Comparison of ENCODE assay signal across 10 cellular contexts in genomic region chr18:57438669-57439616, GRCh38. TPM values are rescaled to one million over a fixed set of nuclear protein-coding genes. Genes with fewer than 3 reads are reported as not detected.
DNase-seq lines count a peak whose midpoint lies in the region; TF ChIP-seq lines count a peak whose summit lies in the region.
"Had no signal": no experiment of that assay in that cellular context is flagged by ENCODE, and none has a peak within 500 bp of the region (broad histone marks: within the 10 kb centered on the region; RNA-seq: fewer than 3 reads in every experiment).

No MANE protein-coding gene starts in this region.

- H3K36me3 Mint-ChIP-seq in CD8-positive, alpha-beta memory T cell = no peaks in the 10 kb centered on the region

- peak overlapping the region in 1 of 2 donors; percentile 48 for H3K9ac ChIP-seq in liver (ENCODE audit: low read depth in 1 of 2, low read length in 2 of 2)

- peaks cover 0 to 8% (median 2%) of the 10 kb centered on the region in 5 donors for H3K9me3 Mint-ChIP-seq in CD8-positive, alpha-beta memory T cell

- H4K20me1 ChIP-seq in PC-9 (ENCODE audit: insufficient read depth) = no peaks in the 10 kb centered on the region

- H3K4me1 Mint-ChIP-seq in CD8-positive, alpha-beta memory T cell = peaks cover 30 to 55% (median 34%) of the 10 kb centered on the region in 3 donors

- intact Hi-C loops in PC-9 (cut with micrococcal nuclease; ENCODE audit: unreplicated experiment) = loop anchor here (2.0 to 10.0 kb wide), 3 partner anchors 224 to 864 kb away; no protein-coding TSS in a partner anchor

- peak overlapping the region; percentile 83 for H3K4me2 ChIP-seq in PC-9

- no peaks in the 10 kb centered on the region for H3K9me2 ChIP-seq in PC-9 (ENCODE audit: insufficient read depth)

- H3K4me3 Mint-ChIP-seq in CD8-positive, alpha-beta memory T cell = peak overlapping the region in 5 of 7 donors; percentile 9 to 52 (median 28)

- CTCF ChIA-PET in CD8-positive, alpha-beta memory T cell (lab: Charles Lee) = no interaction called here
- CTCF ChIA-PET in HEK293 (lab: Yijun Ruan, JAX) = interaction anchor here (1.0 to 2.1 kb wide), 6 partner anchors 17 to 649 kb away, joined by 3 to 12 read pairs (median 6); no protein-coding TSS in a partner anchor
- CTCF ChIA-PET in PC-9 (lab: Charles Lee) = no interaction called here

- peak overlapping the region in 1 of 8 donors; percentile 30 for H3K27ac Mint-ChIP-seq in CD8-positive, alpha-beta memory T cell

- peaks cover 12% of the 10 kb centered on the region for H3K4me1 ChIP-seq in CD8-positive, alpha-beta memory T cell (ENCODE audit: insufficient read depth, low read length)
- peaks cover 6% of the 10 kb centered on the region for H3K4me1 ChIP-seq in HEK293 (ENCODE audit: control insufficient read depth, insufficient read depth, low read length)
- peaks cover 20% of the 10 kb centered on the region for H3K4me1 ChIP-seq in PC-9 (replicated peaks; ENCODE audit: insufficient read depth)
- H3K4me1 ChIP-seq in liver (ENCODE audit: control insufficient read depth in 4 of 4, insufficient read depth in 4 of 4, low read length in 3 of 4) = peaks cover 18 to 73% (median 47%) of the 10 kb centered on the region in 4 donors

- peak overlapping the region; percentile 80; the same call in 1 of the 2 replicates for H2AFZ ChIP-seq in PC-9

- H3K4me3 ChIP-seq in CD8-positive, alpha-beta memory T cell (ENCODE audit: low read length) = no peak overlapping the region
- H3K4me3 ChIP-seq in HEK293 (ENCODE audit: low read depth, low read length) = peak overlapping the region; percentile 65
- H3K4me3 ChIP-seq in PC-9 = peak overlapping the region; percentile 69
- peak overlapping the region in 2 of 3 donors; percentile 85 to 90 for H3K4me3 ChIP-seq in liver (ENCODE audit: low read depth in 1 of 3, low read length in 3 of 3)

- H3K27me3 Mint-ChIP-seq in CD8-positive, alpha-beta memory T cell = peaks cover 68 to 83% of the 10 kb centered on the region in 2 donors

- no peak for DNase-seq in CD8-positive, alpha-beta memory T cell
- DNase-seq in PC-9 (no peak), LoVo (ENCODE audit: low spot score) (no peak), NCI-H1436 treated with DMSO at 0.1 percent for 48 hours (lab: John Stamatoyannopoulos, UW) (no peak), NCI-H774 (lab: John Stamatoyannopoulos, UW) (no peak), DMS153 treated with DMSO at 0.1 percent for 48 hours (lab: John Stamatoyannopoulos, UW; ENCODE audit: unreplicated experiment) (no peak)
- DNase-seq: foreskin melanocyte had no signal

- no TSS peak for BruUV-seq in PC-9 (replicated peaks; lab: Mats Ljungman, UMichigan)

- H3K27ac ChIP-seq in CD8-positive, alpha-beta memory T cell (ENCODE audit: low read depth, low read length) = no peak overlapping the region
- H3K27ac ChIP-seq in HEK293 (ENCODE audit: extremely low read depth, low read depth, low read length) (no peak overlapping the region), PC-9 (no peak overlapping the region), liver (ENCODE audit: low read depth in 1 of 2, low read length in 2 of 2) (peak overlapping the region in 1 of 2 donors; percentile 28)
- H3K27ac ChIP-seq: HL-60 had no signal

- H3K79me2 ChIP-seq in PC-9 (ENCODE audit: low read depth) = peaks cover 42% of the 10 kb centered on the region

- TF ChIP-seq CTCF in HEK293 (tag by site-specific recombination; IDR thresholded peaks at IDR 0.05) (no peak), PC-9 (conservative IDR thresholded peaks at IDR 0.05) (no peak), liver (IDR thresholded peaks at IDR 0.05; ENCODE audit: low read depth, low read length, missing input control) (no peak)

- WGBS in liver = 27% methylated on average over 34 of the region's 34 CpGs

- peak; percentile 34 to 54 for TF ChIP-seq RAD21 in liver (IDR thresholded peaks at IDR 0.05)

- no peaks in the 10 kb centered on the region for H3K9me3 ChIP-seq in CD8-positive, alpha-beta memory T cell (ENCODE audit: low read length)
- H3K9me3 ChIP-seq in HEK293 (ENCODE audit: control insufficient read depth, insufficient read depth, low read depth, low read length) (no peaks in the 10 kb centered on the region), PC-9 (ENCODE audit: insufficient read depth, low read depth) (no peaks in the 10 kb centered on the region), liver (ENCODE audit: control insufficient read depth in 4 of 4, low read length in 3 of 4) (no peaks in the 10 kb centered on the region)

- POLR2A ChIA-PET in CD8-positive, alpha-beta memory T cell (lab: Charles Lee) = no interaction called here
- POLR2A ChIA-PET in HEK293 (lab: Yijun Ruan, JAX) = no interaction called here
- POLR2A ChIA-PET in PC-9 (lab: Charles Lee; ENCODE audit: unreplicated experiment) = no interaction called here

- peaks cover 52% of the 10 kb centered on the region for H3K27me3 ChIP-seq in CD8-positive, alpha-beta memory T cell (ENCODE audit: insufficient read depth, low read length, poor library complexity, severe bottlenecking)
- H3K27me3 ChIP-seq in PC-9 (ENCODE audit: insufficient read depth, low read depth) = no peaks in the 10 kb centered on the region
- no peaks in the 10 kb centered on the region for H3K27me3 ChIP-seq in liver (ENCODE audit: control insufficient read depth in 4 of 4, insufficient read depth in 4 of 4, low read length in 3 of 4)

- H3F3A ChIP-seq in PC-9 (ENCODE audit: insufficient read depth, low read depth) = peaks cover under 1% of the 10 kb centered on the region; the same call in 1 of the 2 replicates

- no peaks in the 10 kb centered on the region for H3K36me3 ChIP-seq in CD8-positive, alpha-beta memory T cell (ENCODE audit: insufficient read depth, low read length)
- H3K36me3 ChIP-seq in HEK293 (ENCODE audit: control insufficient read depth in 2 of 2, insufficient read depth in 1 of 2, low read length in 2 of 2) (peaks cover 0 to 2% of the 10 kb centered on the region in 2 experiments; a peak in 1 of 3 replicates), PC-9 (ENCODE audit: low read depth) (no peaks in the 10 kb centered on the region; the same call in 1 of the 2 replicates), liver (ENCODE audit: control insufficient read depth in 4 of 4, insufficient read depth in 3 of 4, low read depth in 1 of 4, low read length in 3 of 4) (no peaks in the 10 kb centered on the region)

TF ChIP-seq in HEK293, 187 proteins besides CTCF, POLR2A, EP300 and RAD21 (continues in another document):
- TF ChIP-seq ZNF701 (tag by site-specific recombination; IDR thresholded peaks at IDR 0.05) = no peak
- TF ChIP-seq, protein P1, sequence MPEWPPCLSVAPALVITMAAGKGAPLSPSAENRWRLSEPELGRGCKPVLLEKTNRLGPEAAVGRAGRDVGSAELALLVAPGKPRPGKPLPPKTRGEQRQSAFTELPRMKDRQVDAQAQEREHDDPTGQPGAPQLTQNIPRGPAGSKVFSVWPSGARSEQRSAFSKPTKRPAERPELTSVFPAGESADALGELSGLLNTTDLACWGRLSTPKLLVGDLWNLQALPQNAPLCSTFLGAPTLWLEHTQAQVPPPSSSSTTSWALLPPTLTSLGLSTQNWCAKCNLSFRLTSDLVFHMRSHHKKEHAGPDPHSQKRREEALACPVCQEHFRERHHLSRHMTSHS (tag by site-specific recombination; IDR thresholded peaks at IDR 0.05) = no peak
- no peak for TF ChIP-seq ZNF404 (tag by site-specific recombination; IDR thresholded peaks at IDR 0.05)
- TF ChIP-seq ZNF366 (tag by site-specific recombination; conservative IDR thresholded peaks at IDR 0.05) = no peak
- TF ChIP-seq OSR2 (tag by site-specific recombination; IDR thresholded peaks at IDR 0.05) = no peak
- no peak for TF ChIP-seq ZSCAN16 (tag by site-specific recombination; IDR thresholded peaks at IDR 0.05)
- TF ChIP-seq ZNF561 (tag by site-specific recombination; IDR thresholded peaks at IDR 0.05; ENCODE audit: borderline replicate concordance) = no peak
- TF ChIP-seq, protein P2, sequence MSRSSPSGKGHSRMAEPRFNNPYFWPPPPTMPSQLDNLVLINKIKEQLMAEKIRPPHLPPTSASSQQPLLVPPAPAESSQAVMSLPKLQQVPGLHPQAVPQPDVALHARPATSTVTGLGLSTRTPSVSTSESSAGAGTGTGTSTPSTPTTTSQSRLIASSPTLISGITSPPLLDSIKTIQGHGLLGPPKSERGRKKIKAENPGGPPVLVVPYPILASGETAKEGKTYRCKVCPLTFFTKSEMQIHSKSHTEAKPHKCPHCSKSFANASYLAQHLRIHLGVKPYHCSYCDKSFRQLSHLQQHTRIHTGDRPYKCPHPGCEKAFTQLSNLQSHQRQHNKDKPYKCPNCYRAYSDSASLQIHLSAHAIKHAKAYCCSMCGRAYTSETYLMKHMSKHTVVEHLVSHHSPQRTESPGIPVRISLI (tag by site-specific recombination; IDR thresholded peaks at IDR 0.05) = no peak

TF ChIP-seq in liver, 16 proteins besides CTCF, POLR2A, EP300 and RAD21:
- no peak for TF ChIP-seq EGR1 (IDR thresholded peaks at IDR 0.05; ENCODE audit: low read depth in 2 of 2)

RNA-seq across cellular contexts. Expression of gene ONECUT2, which starts 3.8 kb away (rescaled TPM):
- not detected for total RNA-seq in CD8-positive, alpha-beta memory T cell
- not detected for polyA plus RNA-seq in CD8-positive, alpha-beta memory T cell
- total RNA-seq in PC-9 (2021) = 0.35 and 0.40 TPM in 2 replicates
- total RNA-seq in liver = 1 to 10 TPM; 5.4 to 5.7 TPM
- polyA plus RNA-seq in liver = 1 to 10 TPM; 1.8 to 3.8 TPM
